Comparison of ENCODE assay signal across 13 cellular contexts in the genomic region with DNA sequence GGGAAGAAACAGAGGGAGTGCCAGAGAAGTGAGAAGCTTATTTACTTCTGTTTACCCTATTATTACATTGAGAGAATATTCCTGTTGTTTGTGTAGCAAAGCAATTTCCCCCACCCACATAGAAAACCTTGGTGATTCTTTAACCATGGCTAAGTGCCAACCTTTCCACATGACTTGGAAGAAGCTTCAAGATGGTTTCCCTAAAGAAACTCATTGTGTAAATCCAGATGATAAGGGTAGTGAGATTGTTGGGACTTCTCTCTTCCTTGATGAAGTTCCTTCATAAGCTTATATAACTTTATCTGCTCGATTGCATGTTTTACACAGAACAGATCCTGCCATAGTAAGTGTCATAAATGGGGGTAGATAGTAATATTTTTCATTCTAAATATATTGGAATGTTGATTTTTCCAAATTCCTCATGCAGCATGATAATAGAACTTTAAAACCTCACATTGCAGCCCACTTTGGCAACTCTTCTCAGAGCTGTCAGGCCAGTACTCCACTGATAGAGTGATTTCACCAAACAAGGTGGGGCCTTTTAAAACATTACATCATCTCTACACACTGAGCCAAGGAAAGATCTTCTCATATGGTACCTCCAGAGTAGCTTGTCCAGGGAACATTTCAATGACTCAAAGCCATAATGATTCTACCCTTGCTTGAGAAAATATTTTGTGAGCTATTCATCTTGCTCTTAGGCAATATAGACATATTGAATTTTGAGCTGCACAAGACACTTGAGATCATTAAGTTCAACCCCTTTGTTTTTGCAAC. TPM values are rescaled to one million over a fixed set of nuclear protein-coding genes. Genes with fewer than 3 reads are reported as not detected.
A peak's percentile ranks its signal among the peaks of the same experiment; 100 is the strongest.
DNase-seq lines count a peak whose midpoint lies in the region; TF ChIP-seq lines count a peak whose summit lies in the region.
"Had no signal": no experiment of that assay in that cellular context is flagged by ENCODE, and none has a peak within 500 bp of the region (broad histone marks: within the 10 kb centered on the region; RNA-seq: fewer than 3 reads in every experiment).

No MANE protein-coding gene starts in this region.

- DNase-seq in ACHN = peak; percentile 20
- peak; percentile 68 for DNase-seq in HT1080 (ENCODE audit: low read depth)
- DNase-seq in mammary epithelial cell = peak; percentile 93
- peak; percentile 18 for DNase-seq in kidney epithelial cell (ENCODE audit: low read depth)
- DNase-seq in CD1c-positive myeloid dendritic cell (ENCODE audit: extremely low spot score) = no peak
- no peak for DNase-seq in HEK293T (ENCODE audit: extremely low spot score)
- no peak for DNase-seq in stimulated activated CD4-positive, alpha-beta T cell treated with anti-CD3 and anti-CD28 coated beads, Interleukin-15, amount 100 ng/mL, for 24 hours
- no peak for DNase-seq in retina
- DNase-seq: activated CD4-positive, alpha-beta T cell treated with anti-CD3 and anti-CD28 coated beads, Interleukin-2, amount 10 ng/mL, durations not matched to agents 24 days and 14 days; activated T-cell treated with anti-CD3 and anti-CD28 coated beads, Interleukin-2, amount 50 U/mL, for 72 hours; effector memory CD8-positive, alpha-beta T cell; H9; T-helper 17 cell had no signal

- H3K36me3 ChIP-seq in mammary epithelial cell (ENCODE audit: insufficient read depth, low read length) (no peaks in the 10 kb centered on the region), kidney epithelial cell (ENCODE audit: control insufficient read depth, insufficient read depth, low read length) (no peaks in the 10 kb centered on the region)

- H3K27ac ChIP-seq in mammary epithelial cell (ENCODE audit: insufficient read depth, low read depth, low read length) = peak overlapping the region; percentile 19

- dilution Hi-C loops in mammary epithelial cell (cut with HindIII; ENCODE audit: low sequenced_read_pairs) = no loop called here

- in situ Hi-C loops in ACHN (cut with HindIII; ENCODE audit: low pct_ligation_motif_present, low pct_unique_long_range_greater_than_20kb, low sequenced_read_pairs) = no loop called here
- in situ Hi-C loops in mammary epithelial cell (cut with MboI; ENCODE audit: low sequenced_read_pairs in 2 of 2) = no loop called here

- H4K20me1 ChIP-seq in mammary epithelial cell (ENCODE audit: insufficient read depth, low read length) = no peaks in the 10 kb centered on the region

- intact Hi-C loops in mammary epithelial cell (cut with micrococcal nuclease) = loop anchor here (2.0 kb wide), 1 partner anchor 48 kb away; a partner anchor contains a TSS

- no peak for TF ChIP-seq CTCF in mammary epithelial cell (conservative IDR thresholded peaks at IDR 0.05 in 1 of 2, IDR thresholded peaks at IDR 0.05 in 1 of 2; ENCODE audit: extremely low read depth in 1 of 2, insufficient read depth in 1 of 2, low read depth in 1 of 2, low read length in 2 of 2)
- no peak for TF ChIP-seq CTCF in kidney epithelial cell (IDR thresholded peaks at IDR 0.05; ENCODE audit: insufficient read depth, low read length, poor library complexity, severe bottlenecking)

- WGBS in mammary epithelial cell (ENCODE audit: low coverage, missing lambda C conversion rate) = 100% methylated on average over 1 of the region's 1 CpG

- no peak overlapping the region for H3K9ac ChIP-seq in mammary epithelial cell (ENCODE audit: insufficient read depth, low read length)

- POLR2A ChIA-PET in HEK293T (lab: Yijun Ruan, JAX) = no interaction called here

- H3K79me2 ChIP-seq in mammary epithelial cell (ENCODE audit: insufficient read depth, low read length) = no peaks in the 10 kb centered on the region

- CTCF ChIA-PET in mammary epithelial cell (lab: Charles Lee; ENCODE audit: low non-redundant PET) (interaction anchor here (0.5 to 0.6 kb wide), 2 partner anchors 10 to 24 kb away, joined by 3 to 4 read pairs; no protein-coding TSS in a partner anchor), HEK293T (lab: Yijun Ruan, JAX) (no interaction called here)

- no peaks in the 10 kb centered on the region for H3K9me3 ChIP-seq in mammary epithelial cell (replicated peaks; ENCODE audit: insufficient read depth, low read length)

- H2AFZ ChIP-seq in mammary epithelial cell (ENCODE audit: low read depth, low read length) = peak overlapping the region; percentile 12

- H3K4me3 ChIP-seq in mammary epithelial cell (replicated peaks in 1 of 3; ENCODE audit: insufficient read depth in 1 of 3, low read depth in 2 of 3, low read length in 3 of 3) (no peak overlapping the region), kidney epithelial cell (ENCODE audit: low read depth, low read length) (no peak overlapping the region)

- H3K27me3 ChIP-seq in mammary epithelial cell (ENCODE audit: insufficient read depth, low read length) (no peaks in the 10 kb centered on the region), kidney epithelial cell (ENCODE audit: control insufficient read depth, insufficient read depth, low read length) (no peaks in the 10 kb centered on the region)

- TSS peak; percentile 52 for BruUV-seq in mammary epithelial cell (replicated peaks; lab: Mats Ljungman, UMichigan)

- H3K4me1 ChIP-seq in mammary epithelial cell (ENCODE audit: insufficient read depth, low read length) = peaks cover 7% of the 10 kb centered on the region

- no peak overlapping the region for H3K4me2 ChIP-seq in mammary epithelial cell (ENCODE audit: insufficient read depth, low read depth, low read length)

TF ChIP-seq in HEK293T, 16 proteins besides CTCF, POLR2A, EP300 and RAD21:
- TF ChIP-seq ARNT (IDR thresholded peaks at IDR 0.05) (no peak), ELF4 (IDR thresholded peaks at IDR 0.05) (no peak), ZNF384 (IDR thresholded peaks at IDR 0.05) (no peak), HDGF (IDR thresholded peaks at IDR 0.05; ENCODE audit: borderline replicate concordance) (no peak), FOXK2 (IDR thresholded peaks at IDR 0.05) (no peak), TARDBP (IDR thresholded peaks at IDR 0.05) (no peak), NFRKB (IDR thresholded peaks at IDR 0.05) (no peak), L3MBTL2 (conservative IDR thresholded peaks at IDR 0.05) (no peak), CTBP1 (IDR thresholded peaks at IDR 0.05; ENCODE audit: borderline replicate concordance) (no peak), SUZ12 (IDR thresholded peaks at IDR 0.05) (no peak), FOXA1 (IDR thresholded peaks at IDR 0.05) (no peak), LEF1 (IDR thresholded peaks at IDR 0.05; ENCODE audit: borderline replicate concordance) (no peak), SP1 (IDR thresholded peaks at IDR 0.05) (no peak), BHLHE40 (IDR thresholded peaks at IDR 0.05; ENCODE audit: borderline replicate concordance) (no peak)
- TF ChIP-seq, protein P1, sequence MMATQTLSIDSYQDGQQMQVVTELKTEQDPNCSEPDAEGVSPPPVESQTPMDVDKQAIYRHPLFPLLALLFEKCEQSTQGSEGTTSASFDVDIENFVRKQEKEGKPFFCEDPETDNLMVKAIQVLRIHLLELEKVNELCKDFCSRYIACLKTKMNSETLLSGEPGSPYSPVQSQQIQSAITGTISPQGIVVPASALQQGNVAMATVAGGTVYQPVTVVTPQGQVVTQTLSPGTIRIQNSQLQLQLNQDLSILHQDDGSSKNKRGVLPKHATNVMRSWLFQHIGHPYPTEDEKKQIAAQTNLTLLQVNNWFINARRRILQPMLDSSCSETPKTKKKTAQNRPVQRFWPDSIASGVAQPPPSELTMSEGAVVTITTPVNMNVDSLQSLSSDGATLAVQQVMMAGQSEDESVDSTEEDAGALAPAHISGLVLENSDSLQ (IDR thresholded peaks at IDR 0.05) = no peak

RNA-seq across cellular contexts. Expression of a gene that starts 47.8 kb away (rescaled TPM):
- 13.2 and 18.1 TPM in 2 replicates for total RNA-seq in HT1080 (2014; rRNA removed; shearing (Covaris generic))
- 8.3 and 14.6 TPM in 2 replicates for polyA plus RNA-seq in HT1080 (2015; cell fraction: cytosol; rRNA removed)
- 28.6 and 32.0 TPM in 2 replicates for polyA plus RNA-seq in HT1080 (2015; cell fraction: nucleus; rRNA removed)
- 10 to 100 TPM; 43.0 to 45.3 TPM for total RNA-seq in mammary epithelial cell
- polyA plus RNA-seq in mammary epithelial cell = 18.8 TPM
- 37.0 TPM for polyA minus RNA-seq in mammary epithelial cell
- total RNA-seq in kidney epithelial cell = 17.8 and 19.9 TPM in 2 replicates

Comparison
In these comparisons a context has a peak if more than half of its experiments do, and no peak if none do; other contexts are left out.
1. DNase-seq: peak in ACHN (single experiment), HT1080 (single experiment), mammary epithelial cell (single experiment) and kidney epithelial cell (single experiment); none in CD1c-positive myeloid dendritic cell (single experiment), HEK293T (single experiment), stimulated activated CD4-positive, alpha-beta T cell treated with anti-CD3 and anti-CD28 coated beads, Interleukin-15, amount 100 ng/mL, for 24 hours (single experiment) and retina (single experiment).